Comparison of ENCODE assay signal across 1 cellular context in the genomic region with DNA sequence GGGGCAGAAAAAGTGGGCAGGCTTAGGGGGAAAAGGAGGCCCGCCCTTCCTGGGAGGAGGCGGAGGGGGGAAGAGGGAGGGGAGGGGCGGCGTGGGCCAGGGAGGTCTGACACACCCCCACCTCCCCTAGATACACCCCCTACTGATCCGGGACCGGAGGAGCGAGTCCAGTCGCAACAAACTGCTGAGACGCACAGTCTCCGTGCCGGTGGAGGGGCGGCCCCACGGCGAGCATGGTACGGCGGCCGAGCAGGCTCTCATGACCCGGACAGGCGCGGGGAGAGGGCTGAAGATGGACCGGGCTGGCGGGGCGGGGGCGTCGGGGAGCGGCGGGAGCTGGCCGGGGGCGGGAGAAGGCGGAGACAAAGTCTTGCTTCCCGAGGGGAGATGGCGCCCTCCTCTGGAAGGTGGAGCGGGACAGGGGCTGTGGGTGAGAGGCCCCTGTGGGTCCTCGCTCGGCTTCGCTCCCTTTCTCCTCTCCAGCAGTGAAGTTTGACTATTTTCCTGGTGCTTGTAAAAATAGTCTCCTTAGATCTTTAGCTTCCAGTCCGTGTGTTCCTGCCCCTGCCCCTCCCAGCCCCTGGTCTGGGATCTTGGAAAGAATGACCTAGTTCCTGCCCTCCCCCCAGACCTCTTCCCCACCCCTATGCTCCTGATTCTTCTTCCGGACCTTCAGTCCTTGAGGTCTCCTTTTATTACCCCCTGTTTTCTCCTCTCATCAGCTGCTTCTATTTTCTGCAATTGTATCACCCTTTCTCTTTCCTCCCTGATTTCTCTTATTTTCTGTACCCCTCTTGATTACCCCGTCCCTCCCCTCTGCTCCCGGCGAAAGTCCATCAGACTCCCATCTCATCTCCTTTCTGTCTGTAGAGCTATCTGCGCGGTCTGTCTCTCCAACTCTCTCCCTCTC.
A peak's percentile ranks its signal among the peaks of the same experiment; 100 is the strongest.
TF ChIP-seq lines count a peak whose summit lies in the region.

No MANE protein-coding gene starts in this region.

TF ChIP-seq in WTC11, 78 proteins besides CTCF, POLR2A, EP300 and RAD21 (continued from another document):
- no peak for TF ChIP-seq FOXJ3 (CRISPR knock-in tag; IDR thresholded peaks at IDR 0.05; ENCODE audit: borderline replicate concordance)
- TF ChIP-seq KAT7 (CRISPR knock-in tag; IDR thresholded peaks at IDR 0.05; ENCODE audit: borderline replicate concordance), result 0 out of 2 replicates have a peak, but pooled peaks have one; percentile 43
- TF ChIP-seq, protein P1, sequence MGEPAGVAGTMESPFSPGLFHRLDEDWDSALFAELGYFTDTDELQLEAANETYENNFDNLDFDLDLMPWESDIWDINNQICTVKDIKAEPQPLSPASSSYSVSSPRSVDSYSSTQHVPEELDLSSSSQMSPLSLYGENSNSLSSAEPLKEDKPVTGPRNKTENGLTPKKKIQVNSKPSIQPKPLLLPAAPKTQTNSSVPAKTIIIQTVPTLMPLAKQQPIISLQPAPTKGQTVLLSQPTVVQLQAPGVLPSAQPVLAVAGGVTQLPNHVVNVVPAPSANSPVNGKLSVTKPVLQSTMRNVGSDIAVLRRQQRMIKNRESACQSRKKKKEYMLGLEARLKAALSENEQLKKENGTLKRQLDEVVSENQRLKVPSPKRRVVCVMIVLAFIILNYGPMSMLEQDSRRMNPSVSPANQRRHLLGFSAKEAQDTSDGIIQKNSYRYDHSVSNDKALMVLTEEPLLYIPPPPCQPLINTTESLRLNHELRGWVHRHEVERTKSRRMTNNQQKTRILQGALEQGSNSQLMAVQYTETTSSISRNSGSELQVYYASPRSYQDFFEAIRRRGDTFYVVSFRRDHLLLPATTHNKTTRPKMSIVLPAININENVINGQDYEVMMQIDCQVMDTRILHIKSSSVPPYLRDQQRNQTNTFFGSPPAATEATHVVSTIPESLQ (CRISPR knock-in tag; IDR thresholded peaks at IDR 0.05), result no peak
- TF ChIP-seq NFE2L1 (CRISPR knock-in tag; IDR thresholded peaks at IDR 0.05), result no peak
- TF ChIP-seq, protein P2, sequence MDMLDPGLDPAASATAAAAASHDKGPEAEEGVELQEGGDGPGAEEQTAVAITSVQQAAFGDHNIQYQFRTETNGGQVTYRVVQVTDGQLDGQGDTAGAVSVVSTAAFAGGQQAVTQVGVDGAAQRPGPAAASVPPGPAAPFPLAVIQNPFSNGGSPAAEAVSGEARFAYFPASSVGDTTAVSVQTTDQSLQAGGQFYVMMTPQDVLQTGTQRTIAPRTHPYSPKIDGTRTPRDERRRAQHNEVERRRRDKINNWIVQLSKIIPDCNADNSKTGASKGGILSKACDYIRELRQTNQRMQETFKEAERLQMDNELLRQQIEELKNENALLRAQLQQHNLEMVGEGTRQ (CRISPR knock-in tag; IDR thresholded peaks at IDR 0.05), result no peak
- TF ChIP-seq, protein P3, sequence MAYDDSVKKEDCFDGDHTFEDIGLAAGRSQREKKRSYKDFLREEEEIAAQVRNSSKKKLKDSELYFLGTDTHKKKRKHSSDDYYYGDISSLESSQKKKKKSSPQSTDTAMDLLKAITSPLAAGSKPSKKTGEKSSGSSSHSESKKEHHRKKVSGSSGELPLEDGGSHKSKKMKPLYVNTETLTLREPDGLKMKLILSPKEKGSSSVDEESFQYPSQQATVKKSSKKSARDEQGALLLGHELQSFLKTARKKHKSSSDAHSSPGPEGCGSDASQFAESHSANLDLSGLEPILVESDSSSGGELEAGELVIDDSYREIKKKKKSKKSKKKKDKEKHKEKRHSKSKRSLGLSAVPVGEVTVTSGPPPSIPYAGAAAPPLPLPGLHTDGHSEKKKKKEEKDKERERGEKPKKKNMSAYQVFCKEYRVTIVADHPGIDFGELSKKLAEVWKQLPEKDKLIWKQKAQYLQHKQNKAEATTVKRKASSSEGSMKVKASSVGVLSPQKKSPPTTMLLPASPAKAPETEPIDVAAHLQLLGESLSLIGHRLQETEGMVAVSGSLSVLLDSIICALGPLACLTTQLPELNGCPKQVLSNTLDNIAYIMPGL (CRISPR knock-in tag; IDR thresholded peaks at IDR 0.05), result 0 out of 2 replicates have a peak, but pooled peaks have one; percentile 44
